ENCODE assay signal across 1 cellular context in genomic region chrX:29858714-29859113, GRCh38.
TF ChIP-seq lines count a peak whose summit lies in the region.

No MANE protein-coding gene starts in this region.

TF ChIP-seq in GM23338, 12 proteins besides CTCF, POLR2A, EP300 and RAD21:
- no peak for TF ChIP-seq EZH2phosphoT487 (IDR thresholded peaks at IDR 0.05; ENCODE audit: unreplicated experiment)
- TF ChIP-seq ETS1 (IDR thresholded peaks at IDR 0.05), result no peak
- no peak for TF ChIP-seq CREB1 (CRISPR knock-in tag; IDR thresholded peaks at IDR 0.05; ENCODE audit: low read depth)
- no peak for TF ChIP-seq JUNB (IDR thresholded peaks at IDR 0.05; ENCODE audit: unreplicated experiment)
- TF ChIP-seq ZNF114 (CRISPR knock-in tag; IDR thresholded peaks at IDR 0.05), result no peak
TF ChIP-seq in GM23338: peak in this region for 0.
